ENCODE assay signal across 8 cellular contexts in the genomic region with DNA sequence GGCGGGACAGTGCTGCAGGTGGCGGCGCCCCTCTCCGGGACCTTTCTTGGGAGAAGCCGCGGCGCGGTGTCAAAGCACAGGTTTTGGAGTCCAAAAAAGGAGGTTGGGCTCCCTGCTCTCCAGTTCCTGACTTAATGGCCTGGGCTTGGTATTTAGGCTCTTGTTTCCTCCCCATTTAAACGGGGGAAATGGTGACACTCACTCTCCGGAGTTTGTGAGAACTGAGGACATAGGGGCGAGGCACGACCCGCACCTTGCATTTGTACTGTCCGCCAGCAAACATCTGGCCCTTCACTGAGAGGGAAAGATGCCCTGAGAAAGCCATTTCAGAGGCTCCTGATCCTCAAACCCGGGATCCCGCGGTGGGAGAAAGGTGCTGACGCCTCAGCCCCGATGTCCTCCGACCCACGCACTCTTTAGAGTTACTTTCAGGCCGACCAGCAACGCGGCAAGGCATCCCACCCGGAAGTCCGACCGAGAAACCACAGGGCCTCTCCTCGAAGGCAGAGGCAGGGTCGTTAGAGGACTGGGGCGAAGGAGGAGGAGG. TPM values are rescaled to one million over a fixed set of nuclear protein-coding genes. Genes with fewer than 3 reads are reported as not detected.
A peak's percentile ranks its signal among the peaks of the same experiment; 100 is the strongest.
DNase-seq lines count a peak whose midpoint lies in the region; ATAC-seq and TF ChIP-seq lines count a peak whose summit lies in the region.

No MANE protein-coding gene starts in this region.

- H3K23ac ChIP-seq in IMR-90 (ENCODE audit: low read depth, low read length): peak overlapping the region; percentile 92

- H2BK15ac ChIP-seq in IMR-90 (ENCODE audit: low read depth, low read length): peak overlapping the region; percentile 93; the same call in 1 of the 3 replicates

- no peaks in the 10 kb centered on the region for H3K9me3 Mint-ChIP-seq in activated T-cell treated with anti-CD3 and anti-CD28 coated beads, Interleukin-2, amount 50 U/mL, for 4 hours

- peak overlapping the region; percentile 98 for H2BK5ac ChIP-seq in IMR-90 (ENCODE audit: low read depth, low read length, poor library complexity, severe bottlenecking)

- H4K5ac ChIP-seq in IMR-90 (ENCODE audit: low read depth, low read length): peak overlapping the region; percentile 97

- peak overlapping the region; percentile 77; the same call in 1 of the 2 replicates for H2BK20ac ChIP-seq in IMR-90 (ENCODE audit: low read depth, low read length)

- H3K4me2 ChIP-seq in IMR-90 (ENCODE audit: low read depth, low read length) (peak overlapping the region; percentile 81), hepatocyte (peak overlapping the region; percentile 72)

- peak overlapping the region; percentile 96 for H2AK5ac ChIP-seq in IMR-90 (ENCODE audit: low read depth, low read length)

- peak overlapping the region; percentile 97 for H3K27ac ChIP-seq in IMR-90 (ENCODE audit: insufficient read depth, low read length)
- peak overlapping the region; percentile 97 for H3K27ac ChIP-seq in hepatocyte
- H3K27ac ChIP-seq in skeletal muscle tissue (ENCODE audit: low read depth, low read length): peak overlapping the region; percentile 98

- CTCF ChIA-PET in AG04449 (lab: Yijun Ruan, JAX) (interaction anchor here (1.0 to 2.3 kb wide), 2 partner anchors 13 to 55 kb away, joined by 7 to 9 read pairs; partner anchors contain the start of gene TMEM179B), IMR-90 (lab: Yijun Ruan, JAX) (interaction anchor here (0.7 kb wide), 1 partner anchor 13 kb away, joined by 3 read pairs; no protein-coding TSS in a partner anchor)

- peak overlapping the region; percentile 80 for H2BK120ac ChIP-seq in IMR-90 (ENCODE audit: low read depth, low read length)

- peak; percentile 1; the same call in 1 of the 2 replicates for ATAC-seq in IMR-90 (ENCODE audit: low read depth)
- no peak for ATAC-seq in activated T-cell treated with anti-CD3 and anti-CD28 coated beads, Interleukin-2, amount 50 U/mL, for 4 hours
- ATAC-seq in GM21529 (IDR thresholded peaks at IDR 0.05; ENCODE audit: unreplicated experiment): no peak
- ATAC-seq in HG02884 (IDR thresholded peaks at IDR 0.05; ENCODE audit: unreplicated experiment): no peak
- no peak for ATAC-seq in GM21717 (IDR thresholded peaks at IDR 0.05; ENCODE audit: unreplicated experiment)

- peak overlapping the region; percentile 70 for H2AK9ac ChIP-seq in IMR-90 (replicated peaks; ENCODE audit: low read depth, low read length, poor library complexity)

- in situ Hi-C loops in IMR-90 (cut with MboI; ENCODE audit: low sequenced_read_pairs): no loop called here

- no peak for TF ChIP-seq RAD21 in IMR-90 (IDR thresholded peaks at IDR 0.05; ENCODE audit: low read length)

- peaks cover 20% of the 10 kb centered on the region for H3K79me2 ChIP-seq in hepatocyte

- H3K9me2 ChIP-seq in hepatocyte (replicated peaks; ENCODE audit: insufficient read depth): no peaks in the 10 kb centered on the region

- H3K4me3 Mint-ChIP-seq in activated T-cell treated with anti-CD3 and anti-CD28 coated beads, Interleukin-2, amount 50 U/mL, for 4 hours: no peak overlapping the region

- H3K27me3 Mint-ChIP-seq in activated T-cell treated with anti-CD3 and anti-CD28 coated beads, Interleukin-2, amount 50 U/mL, for 4 hours (ENCODE audit: low read depth): no peaks in the 10 kb centered on the region

- TF ChIP-seq POLR2A in IMR-90 (IDR thresholded peaks at IDR 0.05; ENCODE audit: low read depth, low read length): no peak

- no peak for DNase-seq in AG04449 (ENCODE audit: low read depth, low spot score)
- no peak for DNase-seq in IMR-90
- peak; percentile 17 for DNase-seq in activated T-cell treated with anti-CD3 and anti-CD28 coated beads, Interleukin-2, amount 50 U/mL, for 4 hours
- peak; percentile 46 for DNase-seq in hepatocyte (ENCODE audit: low spot score)

- peaks cover 8% of the 10 kb centered on the region for H3K4me1 ChIP-seq in IMR-90 (ENCODE audit: control insufficient read depth, insufficient read depth, low read length)
- peaks cover 9% of the 10 kb centered on the region for H3K4me1 ChIP-seq in hepatocyte (ENCODE audit: insufficient read depth)
- H3K4me1 ChIP-seq in skeletal muscle tissue (ENCODE audit: control insufficient read depth in 3 of 3, insufficient read depth in 3 of 3, low read length in 3 of 3): peaks cover 12 to 26% (median 21%) of the 10 kb centered on the region in 3 donors

- H3K9me3 ChIP-seq in IMR-90 (ENCODE audit: control insufficient read depth, insufficient read depth, low read length) (no peaks in the 10 kb centered on the region), hepatocyte (ENCODE audit: low read depth) (no peaks in the 10 kb centered on the region), skeletal muscle tissue (ENCODE audit: control insufficient read depth in 3 of 3, low read length in 3 of 3) (no peaks in the 10 kb centered on the region)

- peak overlapping the region; percentile 94 for H4K91ac ChIP-seq in IMR-90 (ENCODE audit: insufficient read depth, low read depth, low read length)

- H3K14ac ChIP-seq in IMR-90 (replicated peaks; ENCODE audit: low read depth, low read length): peak overlapping the region; percentile 92

- POLR2A ChIA-PET in AG04449 (lab: Yijun Ruan, JAX) (interaction anchor here (1.1 to 3.4 kb wide), 12 partner anchors 10 to 730 kb away, joined by 4 to 193 read pairs (median 11); partner anchors contain the start of genes HNRNPUL2, LRRN4CL, POLR2G and SLC3A2), IMR-90 (lab: Charles Lee; ENCODE audit: unreplicated experiment) (interaction anchor here (0.6 to 1.5 kb wide), 4 partner anchors 10 to 142 kb away, joined by 3 to 16 read pairs (median 4); partner anchors contain the start of genes STX5 and TEX54)

- H3K27me3 ChIP-seq in IMR-90 (ENCODE audit: control insufficient read depth, insufficient read depth, low read length): no peaks in the 10 kb centered on the region
- no peaks in the 10 kb centered on the region for H3K27me3 ChIP-seq in hepatocyte
- no peaks in the 10 kb centered on the region for H3K27me3 ChIP-seq in skeletal muscle tissue (ENCODE audit: control insufficient read depth in 3 of 3, insufficient read depth in 3 of 3, low read length in 3 of 3)

- no peaks in the 10 kb centered on the region for H3K9me1 ChIP-seq in IMR-90 (ENCODE audit: insufficient read depth, low read length)

- dilution Hi-C loops in IMR-90 (cut with HindIII; ENCODE audit: low sequenced_read_pairs, unreplicated experiment): no loop called here

- H3K9ac ChIP-seq in IMR-90 (ENCODE audit: low read depth, low read length) (peak overlapping the region; percentile 86), skeletal muscle tissue (ENCODE audit: low read depth in 1 of 3, low read length in 3 of 3) (peak overlapping the region; percentile 90 to 99 (median 98))

- H3K36me3 Mint-ChIP-seq in activated T-cell treated with anti-CD3 and anti-CD28 coated beads, Interleukin-2, amount 50 U/mL, for 4 hours (ENCODE audit: insufficient read depth): peaks cover 9% of the 10 kb centered on the region

- peaks cover 17% of the 10 kb centered on the region for H3K4me1 Mint-ChIP-seq in activated T-cell treated with anti-CD3 and anti-CD28 coated beads, Interleukin-2, amount 50 U/mL, for 4 hours (ENCODE audit: low read depth)

- TF ChIP-seq CTCF in AG04449 (IDR thresholded peaks at IDR 0.05; ENCODE audit: insufficient read depth, low read length, missing control alignments): no peak
- no peak for TF ChIP-seq CTCF in IMR-90 (conservative IDR thresholded peaks at IDR 0.05; ENCODE audit: low read depth, low read length)
- no peak for TF ChIP-seq CTCF in hepatocyte (IDR thresholded peaks at IDR 0.05; ENCODE audit: poor library complexity)

- 10% methylated on average over 11 of the region's 30 CpGs; no CpG with 5 or more reads in 1 of the 2 experiments for WGBS in IMR-90 (ENCODE audit: extremely low coverage in 2 of 2, insufficient read length in 1 of 2), 2 experiments
- 7% methylated on average over 30 of the region's 30 CpGs for WGBS in hepatocyte (ENCODE audit: low lambda C conversion rate, missing lambda C conversion rate)

- H4K8ac ChIP-seq in IMR-90 (ENCODE audit: low read depth in 2 of 2, low read length in 2 of 2): peak overlapping the region; percentile 98 to 99

- peak overlapping the region; percentile 91 for H3K4ac ChIP-seq in IMR-90 (ENCODE audit: low read depth, low read length)

- BruUV-seq in IMR-90 (replicated peaks; lab: Mats Ljungman, UMichigan): no TSS peak

- peak overlapping the region; percentile 96 for H3K56ac ChIP-seq in IMR-90 (ENCODE audit: extremely low read depth, insufficient read depth, low read length)

- H3K79me1 ChIP-seq in IMR-90 (ENCODE audit: low read depth in 1 of 2, low read length in 2 of 2): peaks cover 5 to 16% of the 10 kb centered on the region in 2 experiments; a peak in 1 of 4 replicates

- intact Hi-C loops in IMR-90 (cut with micrococcal nuclease): no loop called here

- H3K18ac ChIP-seq in IMR-90 (ENCODE audit: low read depth, low read length): peak overlapping the region; percentile 87

- peak overlapping the region; percentile 49 for H3K4me3 ChIP-seq in AG04449 (ENCODE audit: low read depth, low read length)
- H3K4me3 ChIP-seq in IMR-90 (ENCODE audit: insufficient read depth, low read depth, low read length): peak overlapping the region; percentile 26
- H3K4me3 ChIP-seq in hepatocyte: peak overlapping the region; percentile 4
- H3K4me3 ChIP-seq in skeletal muscle tissue (ENCODE audit: low read length in 3 of 3): peak overlapping the region; percentile 78 to 84 (median 82)

- no peaks in the 10 kb centered on the region; the same call in none of the 2 replicates for H4K20me1 ChIP-seq in IMR-90 (ENCODE audit: insufficient read depth, low read length)
- H4K20me1 ChIP-seq in hepatocyte (ENCODE audit: insufficient read depth, poor library complexity, severe bottlenecking): no peaks in the 10 kb centered on the region

- no peaks in the 10 kb centered on the region; the same call in 1 of the 2 replicates for H3K36me3 ChIP-seq in IMR-90 (ENCODE audit: control insufficient read depth, insufficient read depth, low read length)
- no peaks in the 10 kb centered on the region for H3K36me3 ChIP-seq in hepatocyte (replicated peaks; ENCODE audit: insufficient read depth, low read depth)
- H3K36me3 ChIP-seq in skeletal muscle tissue (ENCODE audit: control insufficient read depth in 3 of 3, insufficient read depth in 3 of 3, low read length in 3 of 3): no peaks in the 10 kb centered on the region

- H2AFZ ChIP-seq in IMR-90 (replicated peaks; ENCODE audit: low read length, poor library complexity) (peak overlapping the region; percentile 84), hepatocyte (peak overlapping the region; percentile 56)

RNA-seq across cellular contexts. Expression of gene WDR74, which starts 2.9 kb away (rescaled TPM):
- total RNA-seq in IMR-90 (2012; rRNA removed): 40.8 and 44.3 TPM in 2 replicates
- polyA plus RNA-seq in IMR-90 (2012; rRNA removed): 38.4 and 41.9 TPM in 2 replicates
- polyA plus RNA-seq in IMR-90 (2012; cell fraction: cytosol; rRNA removed): 31.9 and 59.9 TPM in 2 replicates
- 66.2 and 131 TPM in 2 replicates for polyA plus RNA-seq in IMR-90 (2012; cell fraction: nucleus; rRNA removed; ENCODE audit: low replicate concordance)
- 100 to 1,000 TPM; 228 to 254 (median 235) TPM for total RNA-seq in activated T-cell treated with anti-CD3 and anti-CD28 coated beads, Interleukin-2, amount 50 U/mL, for 4 hours
- 28.0 and 30.9 TPM in 2 replicates for total RNA-seq in hepatocyte
- polyA plus RNA-seq in hepatocyte: 28.9 and 34.1 TPM in 2 replicates
- total RNA-seq in skeletal muscle tissue: 65.8 TPM

RNA-seq across cellular contexts. Expression of gene TEX54, which starts 9.6 kb away (rescaled TPM):
- not detected in 2 replicates for total RNA-seq in IMR-90 (2012; rRNA removed)
- polyA plus RNA-seq in IMR-90 (2012; rRNA removed): not detected in 2 replicates
- not detected in 2 replicates for polyA plus RNA-seq in IMR-90 (2012; cell fraction: cytosol; rRNA removed)
- polyA plus RNA-seq in IMR-90 (2012; cell fraction: nucleus; rRNA removed; ENCODE audit: low replicate concordance): not detected in 2 replicates
- under 1 TPM; 0.63 to 0.92 (median 0.89) TPM for total RNA-seq in activated T-cell treated with anti-CD3 and anti-CD28 coated beads, Interleukin-2, amount 50 U/mL, for 4 hours
- total RNA-seq in hepatocyte: not detected in 2 replicates
- 1.8 and 3.5 TPM in 2 replicates for polyA plus RNA-seq in hepatocyte
- total RNA-seq in skeletal muscle tissue: not detected

RNA-seq across cellular contexts. Expression of gene STX5, which starts 10.4 kb away (rescaled TPM):
- total RNA-seq in IMR-90 (2012; rRNA removed): 48.6 and 49.5 TPM in 2 replicates
- 43.1 and 43.5 TPM in 2 replicates for polyA plus RNA-seq in IMR-90 (2012; rRNA removed)
- 24.5 and 39.6 TPM in 2 replicates for polyA plus RNA-seq in IMR-90 (2012; cell fraction: cytosol; rRNA removed)
- 35.4 and 47.9 TPM in 2 replicates for polyA plus RNA-seq in IMR-90 (2012; cell fraction: nucleus; rRNA removed; ENCODE audit: low replicate concordance)
- total RNA-seq in activated T-cell treated with anti-CD3 and anti-CD28 coated beads, Interleukin-2, amount 50 U/mL, for 4 hours: 10 to 100 TPM; 22.3 to 31.6 (median 28.4) TPM
- 35.4 and 37.3 TPM in 2 replicates for total RNA-seq in hepatocyte
- 49.7 and 50.4 TPM in 2 replicates for polyA plus RNA-seq in hepatocyte
- total RNA-seq in skeletal muscle tissue: 33.9 TPM

RNA-seq across cellular contexts. Expression of gene NXF1, which starts 37.0 kb away (rescaled TPM):
- 26.3 and 27.5 TPM in 2 replicates for total RNA-seq in IMR-90 (2012; rRNA removed)
- 90.4 and 97.4 TPM in 2 replicates for polyA plus RNA-seq in IMR-90 (2012; rRNA removed)
- 43.9 and 49.0 TPM in 2 replicates for polyA plus RNA-seq in IMR-90 (2012; cell fraction: cytosol; rRNA removed)
- 354 and 360 TPM in 2 replicates for polyA plus RNA-seq in IMR-90 (2012; cell fraction: nucleus; rRNA removed; ENCODE audit: low replicate concordance)
- total RNA-seq in activated T-cell treated with anti-CD3 and anti-CD28 coated beads, Interleukin-2, amount 50 U/mL, for 4 hours: 100 to 1,000 TPM; 138 to 180 (median 158) TPM
- total RNA-seq in hepatocyte: 37.2 and 37.6 TPM in 2 replicates
- 71.9 and 91.4 TPM in 2 replicates for polyA plus RNA-seq in hepatocyte
- 12.5 TPM for total RNA-seq in skeletal muscle tissue

RNA-seq across cellular contexts. Expression of gene SLC3A2, which starts 38.5 kb away (rescaled TPM):
- 114 and 140 TPM in 2 replicates for total RNA-seq in IMR-90 (2012; rRNA removed)
- 239 TPM in 2 replicates for polyA plus RNA-seq in IMR-90 (2012; rRNA removed)
- 251 and 299 TPM in 2 replicates for polyA plus RNA-seq in IMR-90 (2012; cell fraction: cytosol; rRNA removed)
- polyA plus RNA-seq in IMR-90 (2012; cell fraction: nucleus; rRNA removed; ENCODE audit: low replicate concordance): 340 and 413 TPM in 2 replicates
- 100 to 1,000 TPM; 580 to 683 (median 586) TPM for total RNA-seq in activated T-cell treated with anti-CD3 and anti-CD28 coated beads, Interleukin-2, amount 50 U/mL, for 4 hours
- total RNA-seq in hepatocyte: 335 and 573 TPM in 2 replicates
- 456 and 476 TPM in 2 replicates for polyA plus RNA-seq in hepatocyte
- 56.4 TPM for total RNA-seq in skeletal muscle tissue

Comparison
In these comparisons a context has a peak if more than half of its experiments do, and no peak if none do; other contexts are left out.
1. DNase-seq: peak in activated T-cell treated with anti-CD3 and anti-CD28 coated beads, Interleukin-2, amount 50 U/mL, for 4 hours (single experiment) and hepatocyte (single experiment); none in AG04449 (single experiment) and IMR-90 (single experiment).
2. H3K4me3 ChIP-seq: peak in every context shown above with its lines; median percentile 82 in skeletal muscle tissue; 49 in AG04449; 26 in IMR-90; 4 in hepatocyte.
3. Peak in every context shown above with its lines, with median percentiles within 50 percentile points of each other: H3K27ac ChIP-seq.